In the genomic region with DNA sequence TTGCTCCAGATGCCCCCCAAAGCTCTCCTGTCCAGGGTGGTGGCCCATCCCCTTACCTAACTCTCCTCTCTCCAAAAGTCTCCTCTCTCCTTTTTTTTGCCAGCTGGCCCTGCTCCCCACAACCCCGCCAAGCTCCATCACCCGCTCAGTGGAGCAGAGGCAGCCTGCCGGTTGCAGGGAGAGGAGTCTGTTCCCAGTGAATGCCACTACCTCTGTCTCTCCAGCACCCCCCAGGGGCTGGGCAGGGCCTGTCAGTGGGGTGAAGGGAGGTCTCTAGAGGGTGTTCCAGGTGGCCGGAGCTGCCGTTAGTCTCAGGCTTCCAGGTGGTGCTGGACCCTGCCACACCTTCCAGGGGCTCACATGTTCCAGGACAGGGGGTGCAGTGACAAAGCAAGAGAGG, we compare ENCODE assay signal across 28 cellular contexts.
"Had no signal": no experiment of that assay in that cellular context is flagged by ENCODE, and none has a peak within 500 bp of the region (broad histone marks: within the 10 kb centered on the region; RNA-seq: fewer than 3 reads in every experiment).

No MANE protein-coding gene starts in this region.

- H3K27me3 Mint-ChIP-seq: activated CD4-positive, alpha-beta T cell treated with anti-CD3 and anti-CD28 coated beads, Interleukin-2, amount 10 ng/mL, durations not matched to agents 24 days and 14 days; activated CD8-positive, alpha-beta memory T cell treated with anti-CD3 and anti-CD28 coated beads, Interleukin-2, amount 10 ng/mL, durations not matched to agents 7 days and 5 days; activated naive CD4-positive, alpha-beta T cell treated with anti-CD3 and anti-CD28 coated beads, Interleukin-2, amount 50 U/mL, for 24 hours; activated naive CD8-positive, alpha-beta T cell treated with anti-CD3 and anti-CD28 coated beads for 36 hours; activated naive CD8-positive, alpha-beta T cell treated with anti-CD3 and anti-CD28 coated beads, Interleukin-2, amount 50 U/mL, for 24 hours had no signal

- DNase-seq: activated CD4-positive, alpha-beta memory T cell treated with anti-CD3 and anti-CD28 coated beads for 36 hours; activated CD4-positive, alpha-beta T cell treated with anti-CD3 and anti-CD28 coated beads for 36 hours; activated CD4-positive, alpha-beta T cell treated with anti-CD3 and anti-CD28 coated beads, Interleukin-2, amount 10 ng/mL, durations not matched to agents 24 days and 14 days; activated CD4-positive, CD25-positive, alpha-beta regulatory T cell; activated CD4-positive, CD25-positive, alpha-beta regulatory T cell treated with anti-CD3 and anti-CD28 coated beads, Interleukin-2, amount 50 U/mL, for 72 hours; activated CD8-positive, alpha-beta memory T cell treated with anti-CD3 and anti-CD28 coated beads, Interleukin-2, amount 10 ng/mL, durations not matched to agents 7 days and 5 days; activated CD8-positive, alpha-beta memory T cell treated with anti-CD3 and anti-CD28 coated beads, Interleukin-2, amount 50 U/mL, for 4 hours; activated CD8-positive, alpha-beta T cell treated with anti-CD3 and anti-CD28 coated beads, Interleukin-2, amount 10 ng/mL, durations not matched to agents 7 days and 5 days; activated effector memory CD4-positive, alpha-beta T cell treated with anti-CD3 and anti-CD28 coated beads, Interleukin-2, amount 50 U/mL, for 16 hours; activated naive CD4-positive, alpha-beta T cell treated with anti-CD3 and anti-CD28 coated beads for 36 hours; activated naive CD8-positive, alpha-beta T cell treated with anti-CD3 and anti-CD28 coated beads for 36 hours; activated naive CD8-positive, alpha-beta T cell treated with anti-CD3 and anti-CD28 coated beads, Interleukin-2, amount 50 U/mL, for 24 hours; activated T-cell treated with anti-CD3 and anti-CD28 coated beads, Interleukin-2, amount 50 U/mL, for 1 hour; activated T-cell treated with anti-CD3 and anti-CD28 coated beads, Interleukin-2, amount 50 U/mL, for 48 hours; adrenal gland; amygdala; body of pancreas; caudate nucleus; cortex of kidney; effector memory CD4-positive, alpha-beta T cell; endodermal cell; foreskin fibroblast; gastrocnemius medialis; T-helper 2 cell had no signal

- H3K9me3 Mint-ChIP-seq: activated CD4-positive, alpha-beta memory T cell treated with anti-CD3 and anti-CD28 coated beads for 36 hours; activated CD4-positive, alpha-beta T cell treated with anti-CD3 and anti-CD28 coated beads, Interleukin-2, amount 10 ng/mL, durations not matched to agents 24 days and 14 days; activated naive CD4-positive, alpha-beta T cell treated with anti-CD3 and anti-CD28 coated beads for 36 hours; activated naive CD4-positive, alpha-beta T cell treated with anti-CD3 and anti-CD28 coated beads, Interleukin-2, amount 50 U/mL, for 24 hours; activated naive CD8-positive, alpha-beta T cell treated with anti-CD3 and anti-CD28 coated beads for 36 hours; activated naive CD8-positive, alpha-beta T cell treated with anti-CD3 and anti-CD28 coated beads, Interleukin-2, amount 50 U/mL, for 24 hours; activated T-helper 1 cell treated with anti-CD3 and anti-CD28 coated beads, Interleukin-12 subunit alpha, Interleukin-12 subunit beta, Interleukin-2, Interleukin-4 antibody, amounts not matched to agents 30 ng/mL and 10 ng/mL and 1 ng/mL, durations not matched to agents 14 hours and 24 hours and 36 hours; activated T-helper 2 cell treated with anti-CD3 and anti-CD28 coated beads, Interferon-gamma antibody, Interleukin-2, Interleukin-4, amounts not matched to agents 10 μg/mL and 5 μg/mL and 100 μg/mL, durations not matched to agents 14 hours and 24 hours and 36 hours; endodermal cell had no signal

- H3K36me3 Mint-ChIP-seq: activated CD4-positive, alpha-beta memory T cell treated with anti-CD3 and anti-CD28 coated beads for 36 hours; activated CD8-positive, alpha-beta memory T cell treated with anti-CD3 and anti-CD28 coated beads, Interleukin-2, amount 10 ng/mL, durations not matched to agents 7 days and 5 days; activated naive CD4-positive, alpha-beta T cell treated with anti-CD3 and anti-CD28 coated beads, Interleukin-2, amount 50 U/mL, for 24 hours; activated naive CD8-positive, alpha-beta T cell treated with anti-CD3 and anti-CD28 coated beads for 36 hours had no signal

- H3K27ac Mint-ChIP-seq: activated CD4-positive, alpha-beta memory T cell treated with anti-CD3 and anti-CD28 coated beads for 36 hours; activated CD4-positive, alpha-beta T cell treated with anti-CD3 and anti-CD28 coated beads for 36 hours; activated CD4-positive, alpha-beta T cell treated with anti-CD3 and anti-CD28 coated beads, Interleukin-2, amount 10 ng/mL, durations not matched to agents 24 days and 14 days; activated CD8-positive, alpha-beta memory T cell treated with anti-CD3 and anti-CD28 coated beads, Interleukin-2, amount 10 ng/mL, durations not matched to agents 7 days and 5 days; activated CD8-positive, alpha-beta T cell treated with anti-CD3 and anti-CD28 coated beads, Interleukin-2, amount 10 ng/mL, durations not matched to agents 7 days and 5 days; activated naive CD4-positive, alpha-beta T cell treated with anti-CD3 and anti-CD28 coated beads for 36 hours; activated naive CD4-positive, alpha-beta T cell treated with anti-CD3 and anti-CD28 coated beads, Interleukin-2, amount 50 U/mL, for 24 hours; activated naive CD8-positive, alpha-beta T cell treated with anti-CD3 and anti-CD28 coated beads for 36 hours; activated naive CD8-positive, alpha-beta T cell treated with anti-CD3 and anti-CD28 coated beads, Interleukin-2, amount 50 U/mL, for 24 hours; activated T-helper 1 cell treated with anti-CD3 and anti-CD28 coated beads, Interleukin-12 subunit alpha, Interleukin-12 subunit beta, Interleukin-2, Interleukin-4 antibody, amounts not matched to agents 30 ng/mL and 10 ng/mL and 1 ng/mL, durations not matched to agents 14 hours and 24 hours and 36 hours; activated T-helper 2 cell treated with anti-CD3 and anti-CD28 coated beads, Interferon-gamma antibody, Interleukin-2, Interleukin-4, amounts not matched to agents 10 μg/mL and 5 μg/mL and 100 μg/mL, durations not matched to agents 14 hours and 24 hours and 36 hours; endodermal cell had no signal

- ATAC-seq: activated CD4-positive, alpha-beta T cell treated with anti-CD3 and anti-CD28 coated beads for 36 hours; activated CD8-positive, alpha-beta memory T cell treated with anti-CD3 and anti-CD28 coated beads, Interleukin-2, amount 10 ng/mL, durations not matched to agents 7 days and 5 days; activated CD8-positive, alpha-beta T cell treated with anti-CD3 and anti-CD28 coated beads, Interleukin-2, amount 10 ng/mL, durations not matched to agents 7 days and 5 days; activated naive CD8-positive, alpha-beta T cell treated with anti-CD3 and anti-CD28 coated beads, Interleukin-2, amount 50 U/mL, for 24 hours; body of pancreas; esophagus mucosa; gastrocnemius medialis had no signal

- H3K4me3 Mint-ChIP-seq: activated CD4-positive, alpha-beta memory T cell treated with anti-CD3 and anti-CD28 coated beads for 36 hours; activated CD4-positive, alpha-beta T cell treated with anti-CD3 and anti-CD28 coated beads for 36 hours; activated CD4-positive, alpha-beta T cell treated with anti-CD3 and anti-CD28 coated beads, Interleukin-2, amount 10 ng/mL, durations not matched to agents 24 days and 14 days; activated CD8-positive, alpha-beta memory T cell treated with anti-CD3 and anti-CD28 coated beads, Interleukin-2, amount 10 ng/mL, durations not matched to agents 7 days and 5 days; activated CD8-positive, alpha-beta T cell treated with anti-CD3 and anti-CD28 coated beads, Interleukin-2, amount 10 ng/mL, durations not matched to agents 7 days and 5 days; activated naive CD4-positive, alpha-beta T cell treated with anti-CD3 and anti-CD28 coated beads for 36 hours; activated naive CD4-positive, alpha-beta T cell treated with anti-CD3 and anti-CD28 coated beads, Interleukin-2, amount 50 U/mL, for 24 hours; activated naive CD8-positive, alpha-beta T cell treated with anti-CD3 and anti-CD28 coated beads for 36 hours; activated naive CD8-positive, alpha-beta T cell treated with anti-CD3 and anti-CD28 coated beads, Interleukin-2, amount 50 U/mL, for 24 hours; activated T-helper 1 cell treated with anti-CD3 and anti-CD28 coated beads, Interleukin-12 subunit alpha, Interleukin-12 subunit beta, Interleukin-2, Interleukin-4 antibody, amounts not matched to agents 30 ng/mL and 10 ng/mL and 1 ng/mL, durations not matched to agents 14 hours and 24 hours and 36 hours; endodermal cell had no signal

- H3K4me1 Mint-ChIP-seq: activated CD4-positive, alpha-beta T cell treated with anti-CD3 and anti-CD28 coated beads for 36 hours; activated CD4-positive, alpha-beta T cell treated with anti-CD3 and anti-CD28 coated beads, Interleukin-2, amount 10 ng/mL, durations not matched to agents 24 days and 14 days; activated CD8-positive, alpha-beta memory T cell treated with anti-CD3 and anti-CD28 coated beads, Interleukin-2, amount 10 ng/mL, durations not matched to agents 7 days and 5 days; activated naive CD4-positive, alpha-beta T cell treated with anti-CD3 and anti-CD28 coated beads, Interleukin-2, amount 50 U/mL, for 24 hours; activated naive CD8-positive, alpha-beta T cell treated with anti-CD3 and anti-CD28 coated beads for 36 hours; activated naive CD8-positive, alpha-beta T cell treated with anti-CD3 and anti-CD28 coated beads, Interleukin-2, amount 50 U/mL, for 24 hours; endodermal cell had no signal
